ENCODE assay signal across 1 cellular context in genomic region chr3:120274739-120275167, GRCh38.
TF ChIP-seq lines count a peak whose summit lies in the region.

No MANE protein-coding gene starts in this region.

TF ChIP-seq in HepG2, 621 proteins besides CTCF, POLR2A, EP300 and RAD21 (continued from another document and continues in another):
- TF ChIP-seq BRF2 (CRISPR knock-in tag; IDR thresholded peaks at IDR 0.05) = peak; percentile 52; the same call in 1 of the 2 replicates
- TF ChIP-seq SALL1 (CRISPR knock-in tag; IDR thresholded peaks at IDR 0.05) = peak; percentile 93
- no peak for TF ChIP-seq EED (CRISPR knock-in tag; IDR thresholded peaks at IDR 0.05)
- TF ChIP-seq TOE1 (CRISPR knock-in tag; IDR thresholded peaks at IDR 0.05) = no peak
- no peak for TF ChIP-seq ZNF513 (CRISPR knock-in tag; conservative IDR thresholded peaks at IDR 0.05)
- no peak for TF ChIP-seq SP140L (CRISPR knock-in tag; IDR thresholded peaks at IDR 0.05; ENCODE audit: borderline replicate concordance)
- TF ChIP-seq ZMYM4 (CRISPR knock-in tag; IDR thresholded peaks at IDR 0.05) = peak; percentile 84
- TF ChIP-seq KAT8 (CRISPR knock-in tag; IDR thresholded peaks at IDR 0.05) = peak; percentile 65; the same call in 1 of the 2 replicates
- no peak for TF ChIP-seq ZBTB38 (CRISPR knock-in tag; IDR thresholded peaks at IDR 0.05)
- TF ChIP-seq ZBTB43 (CRISPR knock-in tag; conservative IDR thresholded peaks at IDR 0.05) = no peak
- TF ChIP-seq MYPOP (CRISPR knock-in tag; IDR thresholded peaks at IDR 0.05) = peak; percentile 83
- TF ChIP-seq CERS6 (CRISPR knock-in tag; IDR thresholded peaks at IDR 0.05) = no peak
- TF ChIP-seq RARA (CRISPR knock-in tag; IDR thresholded peaks at IDR 0.05) = peak; percentile 87
- no peak for TF ChIP-seq RFX3 (CRISPR knock-in tag; IDR thresholded peaks at IDR 0.05)
- TF ChIP-seq SRSF1 (optimal IDR thresholded peaks at IDR 0.05; ENCODE audit: low read depth, low read length) = no peak
- TF ChIP-seq NCOA1 (CRISPR knock-in tag; IDR thresholded peaks at IDR 0.05) = no peak
- TF ChIP-seq ZNF800 (CRISPR knock-in tag; IDR thresholded peaks at IDR 0.05) = peak; percentile 36; the same call in 1 of the 2 replicates
- TF ChIP-seq GPBP1L1 (CRISPR knock-in tag; IDR thresholded peaks at IDR 0.05) = no peak
- TF ChIP-seq ZNF205 (CRISPR knock-in tag; IDR thresholded peaks at IDR 0.05) = peak; percentile 63; the same call in 1 of the 2 replicates
- peak; percentile 39; the same call in 1 of the 2 replicates for TF ChIP-seq YEATS2 (CRISPR knock-in tag; IDR thresholded peaks at IDR 0.05; ENCODE audit: borderline replicate concordance)
- peak; percentile 72; the same call in 1 of the 2 replicates for TF ChIP-seq IKZF5 (CRISPR knock-in tag; IDR thresholded peaks at IDR 0.05)
- peak; percentile 72 for TF ChIP-seq ZNF605 (CRISPR knock-in tag; IDR thresholded peaks at IDR 0.05)
- TF ChIP-seq ZNF430 (CRISPR knock-in tag; IDR thresholded peaks at IDR 0.05) = peak; percentile 77; the same call in 1 of the 2 replicates
- TF ChIP-seq NR2F6 (IDR thresholded peaks at IDR 0.05) = peak; percentile 96
- peak; percentile 89 for TF ChIP-seq NR2F6 (CRISPR knock-in tag; IDR thresholded peaks at IDR 0.05)
- TF ChIP-seq MLXIP (CRISPR knock-in tag; IDR thresholded peaks at IDR 0.05; ENCODE audit: borderline replicate concordance) = no peak; the same call in 1 of the 2 replicates
- TF ChIP-seq THRA (CRISPR knock-in tag; IDR thresholded peaks at IDR 0.05; ENCODE audit: borderline replicate concordance) = peak; percentile 88
- TF ChIP-seq ZMYM2 (CRISPR knock-in tag; IDR thresholded peaks at IDR 0.05) = 0 out of 2 replicates have a peak, but pooled peaks have one; percentile 24
- TF ChIP-seq TRAFD1 (CRISPR knock-in tag; IDR thresholded peaks at IDR 0.05; ENCODE audit: borderline replicate concordance) = no peak
- TF ChIP-seq ZFP1 (CRISPR knock-in tag; IDR thresholded peaks at IDR 0.05) = peak; percentile 76; the same call in 1 of the 2 replicates
- TF ChIP-seq ZBTB4 (CRISPR knock-in tag; IDR thresholded peaks at IDR 0.05; ENCODE audit: borderline replicate concordance) = no peak
- TF ChIP-seq HOXA7 (CRISPR knock-in tag; IDR thresholded peaks at IDR 0.05) = no peak
- 0 out of 2 replicates have a peak, but pooled peaks have one; percentile 35 for TF ChIP-seq ZNF614 (CRISPR knock-in tag; IDR thresholded peaks at IDR 0.05; ENCODE audit: borderline replicate concordance)
- TF ChIP-seq KDM2A (CRISPR knock-in tag; IDR thresholded peaks at IDR 0.05; ENCODE audit: borderline replicate concordance, low read depth) = no peak
